25 cellular contexts compared by ENCODE assay signal in the genomic region with DNA sequence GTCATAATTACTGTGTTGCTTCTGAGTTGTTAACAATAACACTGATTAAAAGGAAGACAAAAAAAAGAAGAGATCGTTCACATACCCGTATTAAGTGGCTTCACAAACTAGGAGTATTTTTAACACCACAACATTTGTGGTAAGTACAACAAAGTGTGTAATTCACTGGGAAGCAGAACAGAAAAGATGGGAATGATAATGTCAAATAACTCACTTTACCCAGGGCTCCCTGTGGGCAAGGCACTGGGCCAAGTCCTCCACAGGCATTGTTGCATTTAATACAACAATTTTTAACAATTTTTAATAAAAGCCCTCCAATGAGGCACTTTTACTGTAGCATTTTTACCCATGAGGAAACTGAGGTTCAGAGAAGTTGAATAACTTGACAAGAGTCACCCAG.
"Had no signal": no experiment of that assay in that cellular context is flagged by ENCODE, and none has a peak within 500 bp of the region (broad histone marks: within the 10 kb centered on the region; RNA-seq: fewer than 3 reads in every experiment).

No MANE protein-coding gene starts in this region.

- H3K4me1 ChIP-seq: colonic mucosa, esophagus muscularis mucosa, esophagus squamous epithelium, foreskin keratinocyte, gastrocnemius medialis, gastroesophageal sphincter, heart left ventricle, heart right ventricle had no signal

- H3K4me3 ChIP-seq: colonic mucosa, coronary artery, dorsolateral prefrontal cortex, esophagus muscularis mucosa, esophagus squamous epithelium, gastrocnemius medialis, gastroesophageal sphincter, heart left ventricle, heart right ventricle, hepatocyte had no signal

- DNase-seq: colonic mucosa; cortex of kidney; dermis blood vessel endothelial cell; dorsolateral prefrontal cortex; effector CD4-positive, alpha-beta T cell; effector CD8-positive, alpha-beta T cell; effector memory CD4-positive, alpha-beta T cell; effector memory CD8-positive, alpha-beta T cell; endodermal cell; erythroblast; esophagus squamous epithelium; foreskin fibroblast; foreskin keratinocyte; foreskin melanocyte; gastrocnemius medialis; glutamatergic neuron; head of caudate nucleus; heart left ventricle; heart right ventricle had no signal

- H3K9me3 ChIP-seq: colonic mucosa, esophagus muscularis mucosa, esophagus squamous epithelium, gastrocnemius medialis, gastroesophageal sphincter, heart left ventricle, heart right ventricle had no signal

- H3K4me2 ChIP-seq: hepatocyte had no signal

- H2AFZ ChIP-seq: hepatocyte had no signal

- H3K27ac ChIP-seq: colonic mucosa, coronary artery, dorsolateral prefrontal cortex, epithelial cell of prostate, esophagus muscularis mucosa, esophagus squamous epithelium, foreskin keratinocyte, gastrocnemius medialis, gastroesophageal sphincter, heart left ventricle, heart right ventricle, hepatocyte had no signal

- H3K36me3 ChIP-seq: colonic mucosa, esophagus muscularis mucosa, esophagus squamous epithelium, gastrocnemius medialis, gastroesophageal sphincter, heart left ventricle, heart right ventricle had no signal

- H3K79me2 ChIP-seq: hepatocyte had no signal

- ATAC-seq: effector memory CD8-positive, alpha-beta T cell; esophagus mucosa; foreskin keratinocyte; gastrocnemius medialis; gastroesophageal sphincter; heart left ventricle; heart right ventricle had no signal

- H3K27me3 ChIP-seq: colonic mucosa, dorsolateral prefrontal cortex, esophagus muscularis mucosa, esophagus squamous epithelium, gastrocnemius medialis, gastroesophageal sphincter, heart left ventricle, heart right ventricle, hepatocyte had no signal
